In genomic region chr7:128032605-128033235, GRCh38 we compare ENCODE assay signal across 10 cellular contexts. TPM values are rescaled to one million over a fixed set of nuclear protein-coding genes. Genes with fewer than 3 reads are reported as not detected.
DNase-seq lines count a peak whose midpoint lies in the region; ATAC-seq and TF ChIP-seq lines count a peak whose summit lies in the region.
"Had no signal": no experiment of that assay in that cellular context is flagged by ENCODE, and none has a peak within 500 bp of the region (broad histone marks: within the 10 kb centered on the region; RNA-seq: fewer than 3 reads in every experiment).

No MANE protein-coding gene starts in this region.

- DNase-seq in EL: peak; percentile 13
- DNase-seq in SK-N-MC (ENCODE audit: low read depth, low spot score): no peak
- no peak for DNase-seq in fibroblast of pulmonary artery (ENCODE audit: low read depth)
- DNase-seq in osteocyte (ENCODE audit: extremely low spot score, unreplicated experiment): no peak
- no peak for DNase-seq in posterior vena cava (ENCODE audit: low spot score)
- DNase-seq in NCI-H146 treated with DMSO at 0.1 percent for 48 hours (lab: John Stamatoyannopoulos, UW; ENCODE audit: unreplicated experiment): no peak

- no peak overlapping the region for H3K27ac ChIP-seq in SK-N-MC

- no peaks in the 10 kb centered on the region for H3K9me3 Mint-ChIP-seq in osteocyte (ENCODE audit: unreplicated experiment)
- H3K9me3 Mint-ChIP-seq: stimulated activated naive CD8-positive, alpha-beta T cell treated with anti-CD3 and anti-CD28 coated beads, Interleukin-15, Interleukin-2, amounts not matched to agents 100 ng/mL and 50 ng/mL, for 24 hours had no signal

- no peak overlapping the region for H3K27ac Mint-ChIP-seq in osteocyte (ENCODE audit: unreplicated experiment)
- H3K27ac Mint-ChIP-seq: stimulated activated naive CD8-positive, alpha-beta T cell treated with anti-CD3 and anti-CD28 coated beads, Interleukin-15, Interleukin-2, amounts not matched to agents 100 ng/mL and 50 ng/mL, for 24 hours had no signal

- peak overlapping the region; percentile 85 for H3K4me3 ChIP-seq in SK-N-MC
- H3K4me3 ChIP-seq in fibroblast of pulmonary artery (replicated peaks; ENCODE audit: low read depth, low read length): peak overlapping the region; percentile 40

- peaks cover 17% of the 10 kb centered on the region; the same call in 1 of the 2 replicates for H3K36me3 ChIP-seq in SK-N-MC (ENCODE audit: insufficient read depth, low read length)

- H3K4me3 Mint-ChIP-seq in osteocyte (ENCODE audit: unreplicated experiment): peak overlapping the region; percentile 53

- no peak for TF ChIP-seq CTCF in fibroblast of pulmonary artery (IDR thresholded peaks at IDR 0.05; ENCODE audit: low read length, missing control alignments)
- no peak for TF ChIP-seq CTCF in osteocyte (IDR thresholded peaks at IDR 0.05)

- no peak overlapping the region for H3K9ac ChIP-seq in SK-N-MC (ENCODE audit: insufficient read length)

- no peaks in the 10 kb centered on the region for H3K27me3 Mint-ChIP-seq in osteocyte (ENCODE audit: unreplicated experiment)
- H3K27me3 Mint-ChIP-seq: stimulated activated naive CD8-positive, alpha-beta T cell treated with anti-CD3 and anti-CD28 coated beads, Interleukin-15, Interleukin-2, amounts not matched to agents 100 ng/mL and 50 ng/mL, for 24 hours had no signal

- intact Hi-C loops in posterior vena cava (cut with DNase I): no loop called here

- no peaks in the 10 kb centered on the region for H3K9me3 ChIP-seq in SK-N-MC (ENCODE audit: low read depth, low read length)

- H3K36me3 Mint-ChIP-seq in osteocyte (ENCODE audit: unreplicated experiment): peaks cover 9% of the 10 kb centered on the region

- peaks cover 7% of the 10 kb centered on the region for H3K4me1 Mint-ChIP-seq in osteocyte (ENCODE audit: unreplicated experiment)

- ATAC-seq in HG02981 (IDR thresholded peaks at IDR 0.05; ENCODE audit: unreplicated experiment) (no peak), HG02623 (IDR thresholded peaks at IDR 0.05; ENCODE audit: unreplicated experiment) (no peak)
- ATAC-seq: HCT116 had no signal

RNA-seq across cellular contexts. Expression of gene LRRC4, which starts 1.5 kb away (rescaled TPM):
- total RNA-seq in osteocyte (0.29 and 0.70 TPM in 2 replicates), posterior vena cava (1 to 10 TPM; 3.4 to 7.3 TPM)
